ENCODE assay signal across 6 cellular contexts in the genomic region with DNA sequence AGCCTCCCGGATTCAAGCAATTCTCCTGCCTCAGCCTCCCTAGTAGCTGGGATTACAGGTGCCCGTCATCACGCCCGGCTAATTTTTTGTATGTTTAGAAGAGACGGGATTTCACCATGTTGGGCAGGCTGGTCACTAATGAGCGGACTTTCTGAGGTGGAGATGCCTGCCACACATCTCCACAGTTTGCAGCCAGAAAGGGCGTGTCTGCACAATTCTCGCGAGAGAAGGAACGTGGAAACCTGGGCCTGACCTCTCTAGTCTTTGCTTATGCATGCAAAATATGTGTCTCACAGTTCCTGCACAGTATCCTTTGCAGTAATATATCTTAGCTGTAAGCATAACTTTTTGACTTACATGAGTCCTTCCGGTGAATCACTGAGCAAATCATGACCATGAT.
DNase-seq lines count a peak whose midpoint lies in the region; TF ChIP-seq lines count a peak whose summit lies in the region.
"Not testable (repeated sequence)": the region's sequence is repeated elsewhere in the genome, so short reads cannot be mapped to it uniquely, and the experiment has no call there.

No MANE protein-coding gene starts in this region.

- WGBS in esophagus muscularis mucosa: 78% methylated on average over 11 of the region's 11 CpGs

- not testable (repeated sequence) for H3K27me3 Mint-ChIP-seq in progenitor cell of endocrine pancreas

- not testable (repeated sequence) for H3K4me3 Mint-ChIP-seq in progenitor cell of endocrine pancreas (ENCODE audit: low read depth)

- DNase-seq in Daoy (ENCODE audit: low read depth) (peak; percentile 22), NCI-H526 (lab: John Stamatoyannopoulos, UW) (peak; percentile 36 to 37), SK-MEL-5 (ENCODE audit: low read depth, low spot score) (peak; percentile 18), esophagus muscularis mucosa (ENCODE audit: extremely low spot score) (peak; percentile 86)
- DNase-seq in progenitor cell of endocrine pancreas (ENCODE audit: low spot score, unreplicated experiment): not testable (repeated sequence)

- TF ChIP-seq CTCF in VCaP (conservative IDR thresholded peaks at IDR 0.05); esophagus muscularis mucosa (IDR thresholded peaks at IDR 0.05); progenitor cell of endocrine pancreas (IDR thresholded peaks at IDR 0.05; ENCODE audit: unreplicated experiment): not testable (repeated sequence)

- H3K36me3 Mint-ChIP-seq in progenitor cell of endocrine pancreas (ENCODE audit: insufficient read depth): not testable (repeated sequence)

- not testable (repeated sequence) for TF ChIP-seq EP300 in esophagus muscularis mucosa (IDR thresholded peaks at IDR 0.05)

- in situ Hi-C loops in SK-MEL-5 (cut with HindIII; ENCODE audit: low pct_unique_long_range_greater_than_20kb, low sequenced_read_pairs): not testable (repeated sequence)

- H3K9me3 Mint-ChIP-seq in progenitor cell of endocrine pancreas (ENCODE audit: low read depth): not testable (repeated sequence)

- not testable (repeated sequence) for TF ChIP-seq POLR2A in esophagus muscularis mucosa (IDR thresholded peaks at IDR 0.05; ENCODE audit: low read depth)

- peaks cover 0 to 22% (median 12%) of the 10 kb centered on the region in 4 donors for H3K4me1 ChIP-seq in esophagus muscularis mucosa

- intact Hi-C loops in esophagus muscularis mucosa (cut with DNase I): not testable (repeated sequence)

- H3K4me1 Mint-ChIP-seq in progenitor cell of endocrine pancreas (ENCODE audit: low read depth): peaks cover 14% of the 10 kb centered on the region

- H3K27me3 ChIP-seq in esophagus muscularis mucosa: not testable (repeated sequence)

- H3K36me3 ChIP-seq in esophagus muscularis mucosa: not testable (repeated sequence)

- peak overlapping the region; percentile 30; the same call in 1 of the 2 replicates for H3K27ac ChIP-seq in VCaP
- H3K27ac ChIP-seq in esophagus muscularis mucosa (replicated peaks in 1 of 4): not testable (repeated sequence)

- H3K9me3 ChIP-seq in esophagus muscularis mucosa: not testable (repeated sequence)

- peak overlapping the region; percentile 2 for H3K27ac Mint-ChIP-seq in progenitor cell of endocrine pancreas

- not testable (repeated sequence) for H3K4me3 ChIP-seq in esophagus muscularis mucosa
